In genomic region chr10:125094111-125094705, GRCh38 we compare ENCODE assay signal across 13 cellular contexts.
DNase-seq lines count a peak whose midpoint lies in the region; ATAC-seq and TF ChIP-seq lines count a peak whose summit lies in the region.
"Had no signal": no experiment of that assay in that cellular context is flagged by ENCODE, and none has a peak within 500 bp of the region (broad histone marks: within the 10 kb centered on the region; RNA-seq: fewer than 3 reads in every experiment).

No MANE protein-coding gene starts in this region.

- H3K9ac ChIP-seq in trophoblast cell (ENCODE audit: low read length) = no peak overlapping the region

- H4K8ac ChIP-seq in trophoblast cell (ENCODE audit: low read depth, low read length) = no peak overlapping the region

- H4K20me1 ChIP-seq in hepatocyte (ENCODE audit: insufficient read depth, poor library complexity, severe bottlenecking) = peaks cover 87% of the 10 kb centered on the region

- DNase-seq in coronary artery (ENCODE audit: low spot score) (no peak), hepatocyte (ENCODE audit: low spot score) (no peak), trophoblast cell (no peak), uterus (no peak)
- DNase-seq: activated naive CD4-positive, alpha-beta T cell; CD4-positive, CD25-positive, alpha-beta regulatory T cell; central memory CD4-positive, alpha-beta T cell; NCI-H1092 treated with DMSO at 0.1 percent for 48 hours had no signal

- no peak overlapping the region for H2AFZ ChIP-seq in hepatocyte
- H2AFZ ChIP-seq in trophoblast cell (ENCODE audit: insufficient read depth, low read length, poor library complexity) = no peak overlapping the region

- H3K27me3 ChIP-seq in hepatocyte (no peaks in the 10 kb centered on the region), trophoblast cell (ENCODE audit: insufficient read depth, low read length) (no peaks in the 10 kb centered on the region), uterus (no peaks in the 10 kb centered on the region)

- no peak overlapping the region for H2BK5ac ChIP-seq in trophoblast cell (ENCODE audit: low read depth, low read length, poor library complexity)

- H3K14ac ChIP-seq in trophoblast cell (ENCODE audit: low read length) = no peak overlapping the region

- WGBS in hepatocyte (ENCODE audit: low lambda C conversion rate, missing lambda C conversion rate) = 90% methylated on average over 17 of the region's 17 CpGs
- WGBS in trophoblast cell (ENCODE audit: extremely low coverage, insufficient coverage, insufficient read length) = no CpG with 5 or more reads among the region's 17 CpGs

- no peaks in the 10 kb centered on the region for H3K9me2 ChIP-seq in hepatocyte (replicated peaks; ENCODE audit: insufficient read depth)

- no peak overlapping the region for H3K18ac ChIP-seq in trophoblast cell (ENCODE audit: low read length)

- H3K27ac ChIP-seq in coronary artery (peak overlapping the region; percentile 57 to 89), hepatocyte (peak overlapping the region; percentile 61), trophoblast cell (ENCODE audit: low read depth, low read length) (no peak overlapping the region), uterus (peak overlapping the region; percentile 70 to 77)
- H3K27ac ChIP-seq: epithelial cell of prostate, SK-N-MC had no signal

- H3K4me1 ChIP-seq in hepatocyte (ENCODE audit: insufficient read depth) = peaks cover 19% of the 10 kb centered on the region
- peaks cover 3 to 8% of the 10 kb centered on the region in 2 experiments for H3K4me1 ChIP-seq in trophoblast cell (ENCODE audit: control insufficient read depth in 1 of 2, insufficient read depth in 2 of 2, low read length in 2 of 2)
- peaks cover 0 to 30% of the 10 kb centered on the region in 2 donors for H3K4me1 ChIP-seq in uterus

- H3K4me2 ChIP-seq in hepatocyte (peak overlapping the region; percentile 53), trophoblast cell (ENCODE audit: low read length) (no peak overlapping the region)

- H4K91ac ChIP-seq in trophoblast cell (ENCODE audit: low read depth, low read length) = no peak overlapping the region

- no peak for ATAC-seq in GM19467 (IDR thresholded peaks at IDR 0.05; ENCODE audit: unreplicated experiment)
- ATAC-seq in GM21737 (IDR thresholded peaks at IDR 0.05; ENCODE audit: unreplicated experiment) = no peak
- ATAC-seq in GM21423 (IDR thresholded peaks at IDR 0.05; ENCODE audit: unreplicated experiment) = no peak

- H3K9me3 ChIP-seq in hepatocyte (ENCODE audit: low read depth) (no peaks in the 10 kb centered on the region), trophoblast cell (ENCODE audit: insufficient read depth, low read depth, low read length) (no peaks in the 10 kb centered on the region), uterus (no peaks in the 10 kb centered on the region)

- no peak overlapping the region for H4K12ac ChIP-seq in trophoblast cell (ENCODE audit: low read depth, low read length)

- no peak overlapping the region for H2BK120ac ChIP-seq in trophoblast cell (ENCODE audit: insufficient read depth, low read length, poor library complexity)

- H3K79me1 ChIP-seq in trophoblast cell (ENCODE audit: low read length) = no peaks in the 10 kb centered on the region

- no peak overlapping the region for H3K4ac ChIP-seq in trophoblast cell (ENCODE audit: low read depth, low read length)

- H2BK12ac ChIP-seq in trophoblast cell (ENCODE audit: low read length) = no peak overlapping the region

- intact Hi-C loops in uterus (cut with DNase I; ENCODE audit: low total_unique reads) = no loop called here

- H3K36me3 ChIP-seq in hepatocyte (replicated peaks; ENCODE audit: insufficient read depth, low read depth) = no peaks in the 10 kb centered on the region
- H3K36me3 ChIP-seq in trophoblast cell (ENCODE audit: control insufficient read depth in 1 of 2, insufficient read depth in 2 of 2, low read length in 2 of 2) = peaks cover 4 to 9% of the 10 kb centered on the region in 2 experiments
- no peaks in the 10 kb centered on the region for H3K36me3 ChIP-seq in uterus

- H3K23ac ChIP-seq in trophoblast cell (ENCODE audit: low read length) = no peak overlapping the region

- TF ChIP-seq POLR2A in uterus (IDR thresholded peaks at IDR 0.05) = no peak

- H3K4me3 ChIP-seq in coronary artery (no peak overlapping the region), hepatocyte (no peak overlapping the region), trophoblast cell (ENCODE audit: low read depth, low read length) (peak overlapping the region; percentile 3), uterus (no peak overlapping the region)
- H3K4me3 ChIP-seq: SK-N-MC had no signal

- no peak overlapping the region for H2AK5ac ChIP-seq in trophoblast cell (ENCODE audit: low read length)

- TF ChIP-seq CTCF in coronary artery (IDR thresholded peaks at IDR 0.05) (no peak), hepatocyte (IDR thresholded peaks at IDR 0.05; ENCODE audit: poor library complexity) (no peak), uterus (IDR thresholded peaks at IDR 0.05) (no peak)

- H3K79me2 ChIP-seq in hepatocyte (peaks cover 99% of the 10 kb centered on the region), trophoblast cell (ENCODE audit: control insufficient read depth, insufficient read depth, low read length, poor library complexity) (no peaks in the 10 kb centered on the region)
